In genomic region chr9:34993502-34994428, GRCh38 we compare ENCODE assay signal across 1 cellular context.
TF ChIP-seq lines count a peak whose summit lies in the region.

No MANE protein-coding gene starts in this region.

TF ChIP-seq in HEK293, 187 proteins besides CTCF, POLR2A, EP300 and RAD21 (continued from another document):
- TF ChIP-seq PRDM10 (tag by site-specific recombination; IDR thresholded peaks at IDR 0.05): peak; percentile 83
- TF ChIP-seq SP7 (tag by site-specific recombination; IDR thresholded peaks at IDR 0.05): peak; percentile 30; the same call in 1 of the 2 replicates
TF ChIP-seq in HEK293: peak in this region for 8.
